ENCODE assay signal across 17 cellular contexts in the genomic region with DNA sequence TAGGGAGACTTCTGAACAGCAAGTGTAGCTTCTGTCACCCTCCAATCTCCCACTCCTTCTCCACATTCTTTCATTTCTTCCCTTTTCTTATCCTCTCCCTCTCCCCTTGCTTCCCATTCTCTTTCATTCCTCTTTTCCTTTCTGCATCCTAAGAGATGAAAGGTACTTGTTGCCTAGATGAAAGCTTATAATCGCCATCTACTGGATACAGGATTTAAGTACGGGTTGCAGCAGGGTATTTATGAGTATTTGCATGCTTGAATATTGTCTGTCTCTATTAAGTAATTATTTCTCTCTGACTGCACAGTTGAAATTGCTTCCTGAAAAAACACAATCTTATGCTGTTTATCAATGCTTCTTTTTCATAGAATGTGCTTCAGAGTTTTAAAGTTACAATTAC.
DNase-seq lines count a peak whose midpoint lies in the region; ATAC-seq and TF ChIP-seq lines count a peak whose summit lies in the region.
"Had no signal": no experiment of that assay in that cellular context is flagged by ENCODE, and none has a peak within 500 bp of the region (broad histone marks: within the 10 kb centered on the region; RNA-seq: fewer than 3 reads in every experiment).

No MANE protein-coding gene starts in this region.

- H2AFZ ChIP-seq in OCI-LY1 (ENCODE audit: low read length): no peak overlapping the region

- no peak for ATAC-seq in GM21717 (IDR thresholded peaks at IDR 0.05; ENCODE audit: unreplicated experiment)
- no peak for ATAC-seq in HG03460 (IDR thresholded peaks at IDR 0.05; ENCODE audit: unreplicated experiment)

- H3K4me1 ChIP-seq in breast epithelium: no peaks in the 10 kb centered on the region
- H3K4me1 ChIP-seq in OCI-LY1 (ENCODE audit: insufficient read depth, low read length, severe bottlenecking): no peaks in the 10 kb centered on the region
- H3K4me1 ChIP-seq: HAP-1, left ventricle myocardium inferior, Peyer's patch, vagina had no signal

- POLR2A ChIA-PET in MCF 10A (lab: Yijun Ruan, JAX): interaction anchor here (1.4 kb wide), 1 partner anchor 770 kb away, joined by 3 read pairs; no protein-coding TSS in a partner anchor

- peak; percentile 21 for DNase-seq in MCF 10A (ENCODE audit: unreplicated experiment)
- no peak for DNase-seq in breast epithelium (ENCODE audit: low spot score in 2 of 2)
- peak; percentile 22 for DNase-seq in fibroblast of the aortic adventitia (ENCODE audit: low read depth)
- no peak for DNase-seq in AG20443 (ENCODE audit: low spot score)
- DNase-seq in islet precursor cell: no peak
- DNase-seq: activated naive CD4-positive, alpha-beta T cell treated with anti-CD3 and anti-CD28 coated beads, Interleukin-2, amount 10 ng/mL, durations not matched to agents 7 days and 5 days; foreskin fibroblast; left ventricle myocardium inferior; NCI-H1694; NCI-H526; Peyer's patch had no signal

- H3K27ac Mint-ChIP-seq in MCF 10A (ENCODE audit: low read depth, unreplicated experiment): no peak overlapping the region
- H3K27ac Mint-ChIP-seq: activated naive CD4-positive, alpha-beta T cell treated with anti-CD3 and anti-CD28 coated beads, Interleukin-2, amount 10 ng/mL, durations not matched to agents 7 days and 5 days had no signal

- no TSS peak for BruUV-seq in MCF 10A (replicated peaks; lab: Mats Ljungman, UMichigan)

- H3K27ac ChIP-seq in breast epithelium: no peak overlapping the region
- no peak overlapping the region for H3K27ac ChIP-seq in OCI-LY1 (ENCODE audit: low read depth, low read length, poor library complexity, severe bottlenecking)
- H3K27ac ChIP-seq: KMS-11, left ventricle myocardium inferior, Peyer's patch, vagina had no signal

- H3K36me3 Mint-ChIP-seq in MCF 10A (ENCODE audit: insufficient read depth, unreplicated experiment): peaks cover 6% of the 10 kb centered on the region
- H3K36me3 Mint-ChIP-seq: activated naive CD4-positive, alpha-beta T cell treated with anti-CD3 and anti-CD28 coated beads, Interleukin-2, amount 10 ng/mL, durations not matched to agents 7 days and 5 days had no signal

- H3K4me3 Mint-ChIP-seq in MCF 10A (ENCODE audit: unreplicated experiment): no peak overlapping the region
- H3K4me3 Mint-ChIP-seq: activated naive CD4-positive, alpha-beta T cell treated with anti-CD3 and anti-CD28 coated beads, Interleukin-2, amount 10 ng/mL, durations not matched to agents 7 days and 5 days had no signal

- no peaks in the 10 kb centered on the region for H3F3A ChIP-seq in OCI-LY1 (ENCODE audit: insufficient read depth, low read length)

- no peak overlapping the region for H3K4me2 ChIP-seq in OCI-LY1 (ENCODE audit: low read length)
- H3K4me2 ChIP-seq: KMS-11 had no signal

- H3K36me3 ChIP-seq in breast epithelium (no peaks in the 10 kb centered on the region), OCI-LY1 (ENCODE audit: insufficient read depth, low read length) (no peaks in the 10 kb centered on the region)
- H3K36me3 ChIP-seq: HAP-1, left ventricle myocardium inferior, Peyer's patch, vagina had no signal

- H3K9me3 Mint-ChIP-seq in MCF 10A (ENCODE audit: unreplicated experiment): no peaks in the 10 kb centered on the region
- H3K9me3 Mint-ChIP-seq: activated naive CD4-positive, alpha-beta T cell treated with anti-CD3 and anti-CD28 coated beads, Interleukin-2, amount 10 ng/mL, durations not matched to agents 7 days and 5 days had no signal

- TF ChIP-seq CTCF in MCF 10A (IDR thresholded peaks at IDR 0.05; ENCODE audit: unreplicated experiment) (no peak), breast epithelium (IDR thresholded peaks at IDR 0.05) (no peak), OCI-LY1 (IDR thresholded peaks at IDR 0.05; ENCODE audit: low read length) (peak; percentile 27; the same call in 1 of the 2 replicates), fibroblast of the aortic adventitia (IDR thresholded peaks at IDR 0.05; ENCODE audit: insufficient read depth, low read length) (no peak)

- H3K79me2 ChIP-seq in OCI-LY1 (ENCODE audit: insufficient read depth, low read length): no peaks in the 10 kb centered on the region

- H4K20me1 ChIP-seq in OCI-LY1 (ENCODE audit: insufficient read depth, low read length): no peaks in the 10 kb centered on the region

- no peak for TF ChIP-seq POLR2A in breast epithelium (IDR thresholded peaks at IDR 0.05)

- H3K9ac ChIP-seq in OCI-LY1 (ENCODE audit: low read length): no peak overlapping the region
- H3K9ac ChIP-seq: KMS-11 had no signal

- CTCF ChIA-PET in MCF 10A (lab: Yijun Ruan, JAX): interaction anchor here (0.6 to 1.0 kb wide), 5 partner anchors 11 to 682 kb away, joined by 3 to 6 read pairs (median 3); no protein-coding TSS in a partner anchor

- H3K27me3 Mint-ChIP-seq in MCF 10A (ENCODE audit: insufficient read depth, unreplicated experiment): no peaks in the 10 kb centered on the region
- H3K27me3 Mint-ChIP-seq: activated naive CD4-positive, alpha-beta T cell treated with anti-CD3 and anti-CD28 coated beads, Interleukin-2, amount 10 ng/mL, durations not matched to agents 7 days and 5 days had no signal

- H3K9me3 ChIP-seq in breast epithelium (peaks cover 0 to 10% of the 10 kb centered on the region in 2 donors), OCI-LY1 (ENCODE audit: low read length) (no peaks in the 10 kb centered on the region)
- H3K9me3 ChIP-seq: HAP-1, left ventricle myocardium inferior, Peyer's patch, vagina had no signal

- H3K4me3 ChIP-seq in breast epithelium (no peak overlapping the region), OCI-LY1 (ENCODE audit: low read depth, low read length, poor library complexity, severe bottlenecking) (no peak overlapping the region), fibroblast of the aortic adventitia (ENCODE audit: low read depth, low read length) (no peak overlapping the region)
- H3K4me3 ChIP-seq: HAP-1, left ventricle myocardium inferior, Peyer's patch, vagina had no signal

- H3K27me3 ChIP-seq in breast epithelium (peaks cover 0 to 24% of the 10 kb centered on the region in 2 donors), OCI-LY1 (ENCODE audit: insufficient read depth, low read length) (no peaks in the 10 kb centered on the region)
- H3K27me3 ChIP-seq: Peyer's patch, vagina had no signal

- H3K4me1 Mint-ChIP-seq in MCF 10A (ENCODE audit: insufficient read depth, unreplicated experiment): no peaks in the 10 kb centered on the region
- H3K4me1 Mint-ChIP-seq: activated naive CD4-positive, alpha-beta T cell treated with anti-CD3 and anti-CD28 coated beads, Interleukin-2, amount 10 ng/mL, durations not matched to agents 7 days and 5 days had no signal

- H3K9me2 ChIP-seq in OCI-LY1 (ENCODE audit: low read depth, low read length): no peaks in the 10 kb centered on the region

- intact Hi-C loops in MCF 10A (cut with micrococcal nuclease) (no loop called here), breast epithelium (cut with DNase I; ENCODE audit: low total_unique reads) (no loop called here)

Comparison
In these comparisons a context has a peak if more than half of its experiments do, and no peak if none do; other contexts are left out.
1. DNase-seq: peak in MCF 10A (single experiment) and fibroblast of the aortic adventitia (single experiment); none in breast epithelium (0 of 2), AG20443 (single experiment) and islet precursor cell (single experiment).